8 cellular contexts compared by ENCODE assay signal in genomic region chr2:161090401-161090800, GRCh38.
DNase-seq lines count a peak whose midpoint lies in the region; ATAC-seq, FAIRE-seq and TF ChIP-seq lines count a peak whose summit lies in the region.

No MANE protein-coding gene starts in this region.

- H3K9me3 ChIP-seq in small intestine (ENCODE audit: control insufficient read depth, low read depth): no peaks in the 10 kb centered on the region
- no peaks in the 10 kb centered on the region for H3K9me3 ChIP-seq in neural progenitor cell (ENCODE audit: low read depth)

- DNase-seq in activated CD4-positive, alpha-beta memory T cell treated with anti-CD3 and anti-CD28 coated beads for 36 hours: peak; percentile 57
- DNase-seq in small intestine (peak; percentile 10), HT-29 (ENCODE audit: low spot score) (no peak), neural progenitor cell (ENCODE audit: low spot score) (no peak), NCI-H128 (lab: John Stamatoyannopoulos, UW; ENCODE audit: unreplicated experiment) (no peak), NCI-H226 (no peak)

- no peak overlapping the region for H3K9ac ChIP-seq in neural progenitor cell

- TF ChIP-seq POLR2A in GM18951 (IDR thresholded peaks at IDR 0.05; ENCODE audit: extremely low read depth, insufficient read depth, insufficient read length): peak; percentile 23

- ATAC-seq in HG03095 (IDR thresholded peaks at IDR 0.05; ENCODE audit: unreplicated experiment): peak; percentile 36

- H2AFZ ChIP-seq in neural progenitor cell (replicated peaks): no peak overlapping the region

- H3K4me2 ChIP-seq in neural progenitor cell: no peak overlapping the region

- peak overlapping the region; percentile 48 for H3K4me3 Mint-ChIP-seq in activated CD4-positive, alpha-beta memory T cell treated with anti-CD3 and anti-CD28 coated beads for 36 hours
- no peak overlapping the region for H3K4me3 Mint-ChIP-seq in neural progenitor cell

- TF ChIP-seq CTCF in neural progenitor cell (IDR thresholded peaks at IDR 0.05): no peak

- H3K27me3 Mint-ChIP-seq in activated CD4-positive, alpha-beta memory T cell treated with anti-CD3 and anti-CD28 coated beads for 36 hours: no peaks in the 10 kb centered on the region
- no peaks in the 10 kb centered on the region for H3K27me3 Mint-ChIP-seq in neural progenitor cell (ENCODE audit: insufficient read depth, low read depth)

- intact Hi-C loops in activated CD4-positive, alpha-beta memory T cell treated with anti-CD3 and anti-CD28 coated beads for 36 hours (cut with micrococcal nuclease): loop anchor here (1.0 kb wide), 2 partner anchors 12 to 14 kb away; no protein-coding TSS in a partner anchor

- no peaks in the 10 kb centered on the region for H3K79me2 ChIP-seq in neural progenitor cell (ENCODE audit: low read depth)

- no peaks in the 10 kb centered on the region for H3K27me3 ChIP-seq in small intestine (ENCODE audit: control insufficient read depth in 2 of 2, insufficient read depth in 2 of 2, low read length in 2 of 2)
- no peaks in the 10 kb centered on the region for H3K27me3 ChIP-seq in neural progenitor cell

- H4K20me1 ChIP-seq in neural progenitor cell (ENCODE audit: low read depth): no peaks in the 10 kb centered on the region

- H3K27ac Mint-ChIP-seq in activated CD4-positive, alpha-beta memory T cell treated with anti-CD3 and anti-CD28 coated beads for 36 hours: peak overlapping the region; percentile 54
- no peak overlapping the region for H3K27ac Mint-ChIP-seq in neural progenitor cell

- H3K36me3 ChIP-seq in small intestine (ENCODE audit: control insufficient read depth in 2 of 2, insufficient read depth in 2 of 2, low read length in 2 of 2) (no peaks in the 10 kb centered on the region), neural progenitor cell (no peaks in the 10 kb centered on the region)

- peaks cover 35% of the 10 kb centered on the region for H3K4me1 Mint-ChIP-seq in activated CD4-positive, alpha-beta memory T cell treated with anti-CD3 and anti-CD28 coated beads for 36 hours (ENCODE audit: low read depth)
- no peaks in the 10 kb centered on the region for H3K4me1 Mint-ChIP-seq in neural progenitor cell

- H3K4me1 ChIP-seq in small intestine (ENCODE audit: control insufficient read depth in 2 of 2, insufficient read depth in 1 of 2, low read depth in 1 of 2, low read length in 1 of 2) (no peaks in the 10 kb centered on the region), neural progenitor cell (no peaks in the 10 kb centered on the region)

- H3K27ac ChIP-seq in small intestine (ENCODE audit: low read depth in 1 of 2, low read length in 1 of 2) (no peak overlapping the region), neural progenitor cell (no peak overlapping the region)

- POLR2A ChIA-PET in activated CD4-positive, alpha-beta memory T cell treated with anti-CD3 and anti-CD28 coated beads for 36 hours (lab: Charles Lee): interaction anchor here (0.7 to 0.9 kb wide), 2 partner anchors 12 to 79 kb away, joined by 3 read pairs; no protein-coding TSS in a partner anchor

- no peaks in the 10 kb centered on the region for H3K9me3 Mint-ChIP-seq in activated CD4-positive, alpha-beta memory T cell treated with anti-CD3 and anti-CD28 coated beads for 36 hours
- H3K9me3 Mint-ChIP-seq in neural progenitor cell: no peaks in the 10 kb centered on the region

- 54 to 85% (median 65%) methylated on average over 5 of the region's 5 CpGs for WGBS in small intestine, 3 donors

- CTCF ChIA-PET in activated CD4-positive, alpha-beta memory T cell treated with anti-CD3 and anti-CD28 coated beads for 36 hours (lab: Charles Lee): interaction anchor here (0.9 to 3.2 kb wide), 3 partner anchors 13 to 28 kb away, joined by 3 to 18 read pairs (median 4); no protein-coding TSS in a partner anchor

- H3F3A ChIP-seq in neural progenitor cell (ENCODE audit: low read depth): no peaks in the 10 kb centered on the region

- H3K36me3 Mint-ChIP-seq in activated CD4-positive, alpha-beta memory T cell treated with anti-CD3 and anti-CD28 coated beads for 36 hours: no peaks in the 10 kb centered on the region
- no peaks in the 10 kb centered on the region for H3K36me3 Mint-ChIP-seq in neural progenitor cell

- FAIRE-seq in small intestine (lab: Jason Lieb, UNC): no peak

- H3K4me3 ChIP-seq in small intestine (ENCODE audit: low read depth in 1 of 2, low read length in 2 of 2) (no peak overlapping the region), neural progenitor cell (no peak overlapping the region)

- in situ Hi-C loops in GM18951 (cut with MboI; ENCODE audit: low sequenced_read_pairs, unreplicated experiment): no loop called here

Comparison
In these comparisons a context has a peak if more than half of its experiments do, and no peak if none do; other contexts are left out.
1. DNase-seq: peak in activated CD4-positive, alpha-beta memory T cell treated with anti-CD3 and anti-CD28 coated beads for 36 hours (single experiment) and small intestine (single experiment); none in HT-29 (single experiment), neural progenitor cell (single experiment), NCI-H128 (single experiment) and NCI-H226 (single experiment).